Comparison of ENCODE assay signal across 8 cellular contexts in the genomic region with DNA sequence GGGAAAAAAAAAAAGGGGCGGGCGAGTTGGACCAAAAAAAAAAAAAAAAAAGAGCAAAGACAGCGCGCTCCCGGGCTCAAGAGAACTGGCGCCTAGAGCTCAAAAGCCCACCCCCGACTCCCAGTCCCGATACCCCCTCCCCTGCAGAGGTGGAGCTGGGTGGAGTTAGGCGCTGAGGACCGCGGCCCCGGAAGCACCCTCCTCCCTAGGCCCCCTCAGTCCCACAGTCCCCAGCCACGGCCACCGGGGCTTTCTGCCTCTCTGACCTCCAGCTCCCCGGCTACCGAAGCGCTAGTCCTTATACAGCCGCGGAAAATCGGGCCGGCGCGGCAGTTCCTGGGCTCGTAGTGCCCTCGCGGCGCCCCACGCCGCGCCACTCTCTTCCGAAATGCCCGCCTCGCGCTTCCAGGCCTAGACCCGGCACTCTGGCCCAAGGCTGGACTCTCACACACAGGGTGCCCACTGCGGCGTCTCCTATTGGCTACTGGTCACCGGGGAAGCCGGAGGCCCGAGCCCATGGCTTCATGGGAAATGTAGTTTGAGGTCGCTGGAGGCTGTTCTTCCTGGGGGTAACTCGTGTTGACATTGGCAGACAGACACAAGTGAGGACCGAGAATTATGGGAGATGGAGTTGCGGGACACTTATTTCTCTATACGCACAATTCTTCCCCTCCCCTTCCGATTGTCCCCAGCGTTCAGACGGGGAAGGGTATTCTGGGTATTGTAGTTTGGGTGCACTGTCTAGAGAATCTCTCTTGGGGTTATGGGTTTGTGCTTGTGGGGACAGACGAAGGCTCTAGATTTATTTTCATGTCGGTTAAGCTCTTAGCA. TPM values are rescaled to one million over a fixed set of nuclear protein-coding genes. Genes with fewer than 3 reads are reported as not detected.
A peak's percentile ranks its signal among the peaks of the same experiment; 100 is the strongest.
DNase-seq lines count a peak whose midpoint lies in the region; ATAC-seq, FAIRE-seq and TF ChIP-seq lines count a peak whose summit lies in the region.

Gene ENOX2 (minus strand): TSS at position 427 of the 831 bp plus-strand sequence. CDS start 199,993 bp downstream, outside the sequence.

- H3K27me3 ChIP-seq in Loucy (ENCODE audit: insufficient read depth, low read length, poor library complexity, severe bottlenecking), result no peaks in the 10 kb centered on the region

- H3K4me2 ChIP-seq in Loucy (ENCODE audit: low read depth, low read length, poor library complexity, severe bottlenecking), result peak within 1 kb of the TSS; percentile 70

- peak; percentile 96 for ATAC-seq in stimulated activated naive CD8-positive, alpha-beta T cell treated with anti-CD3 and anti-CD28 coated beads, Interleukin-15, amount 100 ng/mL, for 72 hours

- H3K9me2 ChIP-seq in Loucy (replicated peaks; ENCODE audit: low read depth, low read length), result no peaks in the 10 kb centered on the region

- peak; percentile 95 for FAIRE-seq in H54 (lab: Jason Lieb, UNC)

- peak within 1 kb of the TSS; percentile 86 for H3K27ac Mint-ChIP-seq in nephron progenitor cell
- peak within 1 kb of the TSS in 1 of 2 donors; percentile 74 for H3K27ac Mint-ChIP-seq in stimulated activated naive CD8-positive, alpha-beta T cell treated with anti-CD3 and anti-CD28 coated beads, Interleukin-15, amount 100 ng/mL, for 72 hours

- H3K9me3 Mint-ChIP-seq in nephron progenitor cell, result no peaks in the 10 kb centered on the region
- no peaks in the 10 kb centered on the region for H3K9me3 Mint-ChIP-seq in stimulated activated naive CD8-positive, alpha-beta T cell treated with anti-CD3 and anti-CD28 coated beads, Interleukin-15, amount 100 ng/mL, for 72 hours

- H3F3A ChIP-seq in Loucy (ENCODE audit: low read depth), result no peaks in the 10 kb centered on the region

- peak within 1 kb of the TSS; percentile 82 for H3K9ac ChIP-seq in Loucy (ENCODE audit: low read depth, low read length, poor library complexity, severe bottlenecking)

- H3K4me1 Mint-ChIP-seq in nephron progenitor cell, result peaks cover 18% of the 10 kb centered on the region
- peaks cover 9% of the 10 kb centered on the region for H3K4me1 Mint-ChIP-seq in stimulated activated naive CD8-positive, alpha-beta T cell treated with anti-CD3 and anti-CD28 coated beads, Interleukin-15, amount 100 ng/mL, for 72 hours

- no peaks in the 10 kb centered on the region for H3K36me3 ChIP-seq in Loucy (ENCODE audit: insufficient read depth, low read length)

- peaks cover 11% of the 10 kb centered on the region for H3K27me3 Mint-ChIP-seq in nephron progenitor cell (ENCODE audit: low read depth, poor library complexity)
- H3K27me3 Mint-ChIP-seq in stimulated activated naive CD8-positive, alpha-beta T cell treated with anti-CD3 and anti-CD28 coated beads, Interleukin-15, amount 100 ng/mL, for 72 hours, result no peaks in the 10 kb centered on the region

- H3K79me2 ChIP-seq in Loucy (ENCODE audit: insufficient read depth, low read length), result peaks cover 10% of the 10 kb centered on the region; the same call in 1 of the 2 replicates

- TF ChIP-seq CTCF in Loucy (conservative IDR thresholded peaks at IDR 0.05; ENCODE audit: low read length) (no peak), fibroblast of the aortic adventitia (IDR thresholded peaks at IDR 0.05; ENCODE audit: insufficient read depth, low read length) (peak; percentile 21), nephron progenitor cell (IDR thresholded peaks at IDR 0.05) (no peak)

- TF ChIP-seq POLR2A in H54 (IDR thresholded peaks at IDR 0.05; ENCODE audit: low read depth, low read length) (no peak; the same call in none of the 2 replicates), Raji (IDR thresholded peaks at IDR 0.05; ENCODE audit: insufficient read depth, low read depth, low read length) (peak; percentile 66)

- DNase-seq in EL, result peak; percentile 96
- peak; percentile 70 for DNase-seq in H54 (ENCODE audit: insufficient read length, low spot score)
- DNase-seq in activated T-helper 9 cell treated with anti-CD3 and anti-CD28 coated beads, Interleukin-2, amount 50 U/mL, for 16 hours (ENCODE audit: low read depth), result peak; percentile 66
- DNase-seq in fibroblast of the aortic adventitia (ENCODE audit: low read depth), result peak; percentile 96
- DNase-seq in nephron progenitor cell, result peak; percentile 91
- peak; percentile 75 to 88 for DNase-seq in stimulated activated naive CD8-positive, alpha-beta T cell treated with anti-CD3 and anti-CD28 coated beads, Interleukin-15, amount 100 ng/mL, for 72 hours

- peaks cover 13% of the 10 kb centered on the region for H3K36me3 Mint-ChIP-seq in nephron progenitor cell (ENCODE audit: low read depth)

- peak within 1 kb of the TSS; percentile 86 for H2AFZ ChIP-seq in Loucy (ENCODE audit: low read length)

- peaks cover 4% of the 10 kb centered on the region for H3K4me1 ChIP-seq in Loucy (ENCODE audit: insufficient read depth, low read length, poor library complexity, severe bottlenecking)

- H3K9me3 ChIP-seq in Loucy (ENCODE audit: insufficient read depth, low read depth, low read length), result no peaks in the 10 kb centered on the region

- no peaks in the 10 kb centered on the region for H4K20me1 ChIP-seq in Loucy (ENCODE audit: insufficient read depth, low read length, poor library complexity, severe bottlenecking)

- no peak within 1 kb of the TSS for H3K4me3 Mint-ChIP-seq in nephron progenitor cell
- H3K4me3 Mint-ChIP-seq in stimulated activated naive CD8-positive, alpha-beta T cell treated with anti-CD3 and anti-CD28 coated beads, Interleukin-15, amount 100 ng/mL, for 72 hours, result no peak within 1 kb of the TSS

- H3K4me3 ChIP-seq in Loucy (ENCODE audit: low read length, poor library complexity, severe bottlenecking) (peak within 1 kb of the TSS; percentile 86), fibroblast of the aortic adventitia (ENCODE audit: low read depth, low read length) (peak within 1 kb of the TSS; percentile 74)

RNA-seq across cellular contexts. Expression of gene ENOX2, which starts in this region (rescaled TPM):
- 13.2 and 16.5 TPM in 2 replicates for total RNA-seq in fibroblast of the aortic adventitia (ENCODE audit: low replicate concordance)

Comparison
In these comparisons a context has a peak if more than half of its experiments do, and no peak if none do; other contexts are left out.
1. Peak in every context shown above with its lines: DNase-seq, ATAC-seq and H3K4me3 ChIP-seq.